Comparison of ENCODE assay signal across 1 cellular context in genomic region chr12:66144796-66145754, GRCh38.
A peak's percentile ranks its signal among the peaks of the same experiment; 100 is the strongest.
TF ChIP-seq lines count a peak whose summit lies in the region.

No MANE protein-coding gene starts in this region.

TF ChIP-seq in HepG2, 621 proteins besides CTCF, POLR2A, EP300 and RAD21 (continues in another document):
- no peak for TF ChIP-seq RBM22 (optimal IDR thresholded peaks at IDR 0.05; ENCODE audit: low read length)
- TF ChIP-seq ZNF687 (CRISPR knock-in tag; IDR thresholded peaks at IDR 0.05) = no peak
- TF ChIP-seq YEATS2 (CRISPR knock-in tag; IDR thresholded peaks at IDR 0.05; ENCODE audit: borderline replicate concordance) = no peak
- TF ChIP-seq GPN1 (CRISPR knock-in tag; IDR thresholded peaks at IDR 0.05; ENCODE audit: borderline replicate concordance) = no peak
- TF ChIP-seq GABPA (IDR thresholded peaks at IDR 0.05; ENCODE audit: low read depth, low read length) = no peak
- TF ChIP-seq GABPA (CRISPR knock-in tag; IDR thresholded peaks at IDR 0.05; ENCODE audit: low read depth) = peak; percentile 61
- TF ChIP-seq BCL3 (CRISPR knock-in tag; IDR thresholded peaks at IDR 0.05) = no peak
- TF ChIP-seq NFYB (CRISPR knock-in tag; IDR thresholded peaks at IDR 0.05) = no peak
- no peak for TF ChIP-seq NFE2 (CRISPR knock-in tag; IDR thresholded peaks at IDR 0.05)
- TF ChIP-seq STAT6 (CRISPR knock-in tag; IDR thresholded peaks at IDR 0.05; ENCODE audit: borderline replicate concordance) = no peak
- TF ChIP-seq NFYC (CRISPR knock-in tag; IDR thresholded peaks at IDR 0.05) = no peak
- TF ChIP-seq HIVEP1 (CRISPR knock-in tag; IDR thresholded peaks at IDR 0.05) = no peak
- no peak for TF ChIP-seq ZNF841 (CRISPR knock-in tag; IDR thresholded peaks at IDR 0.05; ENCODE audit: borderline replicate concordance)
- no peak for TF ChIP-seq PITX1 (CRISPR knock-in tag; IDR thresholded peaks at IDR 0.05)
- 0 out of 2 replicates have a peak, but pooled peaks have one; percentile 25 for TF ChIP-seq SAP130 (CRISPR knock-in tag; IDR thresholded peaks at IDR 0.05; ENCODE audit: low read depth)
- no peak for TF ChIP-seq KMT2A (CRISPR knock-in tag; IDR thresholded peaks at IDR 0.05)
- TF ChIP-seq ZMYM4 (CRISPR knock-in tag; IDR thresholded peaks at IDR 0.05) = 0 out of 2 replicates have a peak, but pooled peaks have one; percentile 16
- no peak for TF ChIP-seq TCF7 (IDR thresholded peaks at IDR 0.05; ENCODE audit: low read depth)
- 0 out of 2 replicates have a peak, but pooled peaks have one; percentile 36 for TF ChIP-seq ARID5B (CRISPR knock-in tag; IDR thresholded peaks at IDR 0.05)
- no peak for TF ChIP-seq CCAR2 (optimal IDR thresholded peaks at IDR 0.05; ENCODE audit: low read depth, low read length)
- no peak for TF ChIP-seq ZIK1 (CRISPR knock-in tag; IDR thresholded peaks at IDR 0.05; ENCODE audit: borderline replicate concordance, low read depth)
- TF ChIP-seq THAP11 (CRISPR knock-in tag; IDR thresholded peaks at IDR 0.05) = peak; percentile 39
- no peak for TF ChIP-seq SIN3B (IDR thresholded peaks at IDR 0.05; ENCODE audit: low read length)
- TF ChIP-seq ZKSCAN8 (CRISPR knock-in tag; IDR thresholded peaks at IDR 0.05; ENCODE audit: borderline replicate concordance) = no peak
- no peak for TF ChIP-seq KDM3A (CRISPR knock-in tag; IDR thresholded peaks at IDR 0.05; ENCODE audit: low read depth)
- no peak for TF ChIP-seq MTA3 (CRISPR knock-in tag; IDR thresholded peaks at IDR 0.05)
- TF ChIP-seq ZNF616 (CRISPR knock-in tag; IDR thresholded peaks at IDR 0.05; ENCODE audit: low read depth) = no peak
- no peak for TF ChIP-seq TBX2 (CRISPR knock-in tag; IDR thresholded peaks at IDR 0.05; ENCODE audit: borderline replicate concordance)
- no peak for TF ChIP-seq HHEX (CRISPR knock-in tag; IDR thresholded peaks at IDR 0.05)
- TF ChIP-seq ZNF276 (CRISPR knock-in tag; IDR thresholded peaks at IDR 0.05; ENCODE audit: low read depth) = no peak
- no peak for TF ChIP-seq NCOA2 (CRISPR knock-in tag; IDR thresholded peaks at IDR 0.05)
- TF ChIP-seq ZFP37 (CRISPR knock-in tag; IDR thresholded peaks at IDR 0.05; ENCODE audit: borderline replicate concordance) = no peak
- no peak for TF ChIP-seq IKZF4 (CRISPR knock-in tag; IDR thresholded peaks at IDR 0.05; ENCODE audit: borderline replicate concordance, low read depth, not compliant biosample characterization)
- peak; percentile 25; the same call in 1 of the 2 replicates for TF ChIP-seq GABPB1 (CRISPR knock-in tag; IDR thresholded peaks at IDR 0.05)
- TF ChIP-seq GATAD2A (CRISPR knock-in tag; IDR thresholded peaks at IDR 0.05) = 0 out of 2 replicates have a peak, but pooled peaks have one; percentile 33
- TF ChIP-seq ZNF143 (CRISPR knock-in tag; IDR thresholded peaks at IDR 0.05) = no peak
- TF ChIP-seq CEBPG (CRISPR knock-in tag; IDR thresholded peaks at IDR 0.05) = peak; percentile 49; the same call in 1 of the 2 replicates
- TF ChIP-seq CEBPB (IDR thresholded peaks at IDR 0.05; ENCODE audit: borderline replicate concordance, low read depth, low read length) = peak; percentile 41; the same call in 1 of the 2 replicates
- TF ChIP-seq HOXD1 (CRISPR knock-in tag; IDR thresholded peaks at IDR 0.05) = no peak
- no peak for TF ChIP-seq UBTF (CRISPR knock-in tag; IDR thresholded peaks at IDR 0.05)
- no peak for TF ChIP-seq NONO (IDR thresholded peaks at IDR 0.05)
- TF ChIP-seq NONO (CRISPR knock-in tag; conservative IDR thresholded peaks at IDR 0.05) = no peak
- no peak for TF ChIP-seq ZNF569 (CRISPR knock-in tag; IDR thresholded peaks at IDR 0.05; ENCODE audit: borderline replicate concordance)
- no peak for TF ChIP-seq PRDM10 (CRISPR knock-in tag; IDR thresholded peaks at IDR 0.05; ENCODE audit: low read depth)
- TF ChIP-seq TEAD3 (CRISPR knock-in tag; optimal IDR thresholded peaks at IDR 0.05; ENCODE audit: borderline replicate concordance) = peak; percentile 100
- peak; percentile 77; the same call in 1 of the 2 replicates for TF ChIP-seq ETV5 (CRISPR knock-in tag; IDR thresholded peaks at IDR 0.05; ENCODE audit: borderline replicate concordance)
